Comparison of ENCODE assay signal across 20 cellular contexts in the genomic region with DNA sequence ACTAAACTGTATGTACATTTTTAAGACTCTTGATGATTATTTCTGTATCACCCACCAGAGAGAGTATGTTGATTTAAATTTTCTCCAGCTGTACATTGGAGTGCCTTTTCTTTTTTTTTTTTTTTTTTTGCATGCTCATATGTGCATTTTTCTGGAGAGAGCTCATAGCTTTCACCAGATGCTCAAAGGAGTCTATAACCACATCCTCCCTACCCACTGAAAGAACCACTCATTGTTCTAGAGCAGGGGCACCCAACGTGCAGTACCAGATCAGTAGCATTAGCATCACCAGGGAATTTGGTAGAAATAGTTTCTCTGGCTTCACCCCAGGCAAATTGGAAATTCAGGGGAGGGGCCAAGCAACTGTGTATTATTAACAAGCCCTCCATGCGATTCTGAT. TPM values are rescaled to one million over a fixed set of nuclear protein-coding genes. Genes with fewer than 3 reads are reported as not detected.
DNase-seq lines count a peak whose midpoint lies in the region; ATAC-seq and TF ChIP-seq lines count a peak whose summit lies in the region.
"Had no signal": no experiment of that assay in that cellular context is flagged by ENCODE, and none has a peak within 500 bp of the region (broad histone marks: within the 10 kb centered on the region; RNA-seq: fewer than 3 reads in every experiment).

No MANE protein-coding gene starts in this region.

- H3K56ac ChIP-seq in IMR-90 (ENCODE audit: extremely low read depth, insufficient read depth, low read length) = no peak overlapping the region

- H2BK20ac ChIP-seq in IMR-90 (ENCODE audit: low read depth, low read length) = no peak overlapping the region

- H4K20me1 ChIP-seq in DND-41 (ENCODE audit: insufficient read depth, low read length) = no peaks in the 10 kb centered on the region
- H4K20me1 ChIP-seq in IMR-90 (ENCODE audit: insufficient read depth, low read length) = no peaks in the 10 kb centered on the region

- intact Hi-C loops in IMR-90 (cut with micrococcal nuclease) = no loop called here
- intact Hi-C loops in ovary (cut with DNase I) = no loop called here
- intact Hi-C loops in esophagus muscularis mucosa (cut with DNase I) = no loop called here
- intact Hi-C loops in sigmoid colon (cut with DNase I) = loop anchor here (10.0 kb wide), 1 partner anchor 162 kb away; no protein-coding TSS in a partner anchor

- H3K9ac ChIP-seq in DND-41 (ENCODE audit: low read depth, low read length) = no peak overlapping the region
- H3K9ac ChIP-seq in IMR-90 (ENCODE audit: low read depth, low read length) = no peak overlapping the region

- H4K91ac ChIP-seq in IMR-90 (ENCODE audit: insufficient read depth, low read depth, low read length) = no peak overlapping the region

- peak; percentile 8 for DNase-seq in DND-41
- DNase-seq in IMR-90 = peak; percentile 89
- DNase-seq in astrocyte of the spinal cord (ENCODE audit: low read depth, low spot score) = peak; percentile 83
- DNase-seq in kidney epithelial cell (ENCODE audit: low read depth) = peak; percentile 29
- DNase-seq in ovary = no peak
- no peak for DNase-seq in esophagus muscularis mucosa (ENCODE audit: extremely low spot score)
- no peak for DNase-seq in sigmoid colon
- DNase-seq in ureter (ENCODE audit: low spot score) = no peak
- DNase-seq: activated naive CD4-positive, alpha-beta T cell; endodermal cell; heart right ventricle; KG1; left cardiac atrium; NCI-H1417 treated with DMSO at 0.1 percent for 48 hours; NCI-H345; pancreas; stimulated activated naive CD8-positive, alpha-beta T cell treated with anti-CD3 and anti-CD28 coated beads, Interleukin-15, Interleukin-2, amounts not matched to agents 100 U/mL and 50 U/mL, for 24 hours had no signal

- ATAC-seq in DND-41 (ENCODE audit: insufficient read depth, low read depth) = peak; percentile 64; the same call in 2 of the 3 replicates
- ATAC-seq in IMR-90 (ENCODE audit: low read depth) = peak; percentile 86
- ATAC-seq: heart right ventricle; left cardiac atrium; pancreas; stimulated activated naive CD8-positive, alpha-beta T cell treated with anti-CD3 and anti-CD28 coated beads, Interleukin-15, Interleukin-2, amounts not matched to agents 100 U/mL and 50 U/mL, for 24 hours had no signal

- no peak overlapping the region for H2BK15ac ChIP-seq in IMR-90 (ENCODE audit: low read depth, low read length)

- TF ChIP-seq EP300 in ovary (IDR thresholded peaks at IDR 0.05) = no peak
- no peak for TF ChIP-seq EP300 in esophagus muscularis mucosa (IDR thresholded peaks at IDR 0.05)
- no peak for TF ChIP-seq EP300 in sigmoid colon (IDR thresholded peaks at IDR 0.05)

- H3K18ac ChIP-seq in IMR-90 (ENCODE audit: low read depth, low read length) = no peak overlapping the region

- no peaks in the 10 kb centered on the region for H3K9me3 ChIP-seq in DND-41 (ENCODE audit: insufficient read depth, low read length, severe bottlenecking)
- no peaks in the 10 kb centered on the region for H3K9me3 ChIP-seq in IMR-90 (ENCODE audit: control insufficient read depth, insufficient read depth, low read length)
- H3K9me3 ChIP-seq in ovary = no peaks in the 10 kb centered on the region
- no peaks in the 10 kb centered on the region for H3K9me3 ChIP-seq in esophagus muscularis mucosa
- no peaks in the 10 kb centered on the region for H3K9me3 ChIP-seq in sigmoid colon
- H3K9me3 ChIP-seq: heart right ventricle, pancreas had no signal

- dilution Hi-C loops in IMR-90 (cut with HindIII; ENCODE audit: low sequenced_read_pairs, unreplicated experiment) = no loop called here

- H3K14ac ChIP-seq in IMR-90 (replicated peaks; ENCODE audit: low read depth, low read length) = no peak overlapping the region

- no TSS peak for BruUV-seq in IMR-90 (replicated peaks; lab: Mats Ljungman, UMichigan)

- no peak overlapping the region for H3K23ac ChIP-seq in IMR-90 (ENCODE audit: low read depth, low read length)

- no peaks in the 10 kb centered on the region for H3K9me1 ChIP-seq in IMR-90 (ENCODE audit: insufficient read depth, low read length)

- H3K36me3 ChIP-seq in DND-41 (ENCODE audit: insufficient read depth, low read length) = no peaks in the 10 kb centered on the region
- H3K36me3 ChIP-seq in IMR-90 (ENCODE audit: control insufficient read depth, insufficient read depth, low read length) = peaks cover 4% of the 10 kb centered on the region
- H3K36me3 ChIP-seq in kidney epithelial cell (ENCODE audit: control insufficient read depth, insufficient read depth, low read length) = no peaks in the 10 kb centered on the region
- no peaks in the 10 kb centered on the region for H3K36me3 ChIP-seq in ovary
- H3K36me3 ChIP-seq in esophagus muscularis mucosa = peaks cover 7 to 60% (median 31%) of the 10 kb centered on the region in 4 donors
- peaks cover 0 to 64% (median 20%) of the 10 kb centered on the region in 4 donors for H3K36me3 ChIP-seq in sigmoid colon

- no peak overlapping the region for H2AK9ac ChIP-seq in IMR-90 (replicated peaks; ENCODE audit: low read depth, low read length, poor library complexity)

- H3K27me3 ChIP-seq in DND-41 (ENCODE audit: insufficient read depth, low read length, poor library complexity) (peaks cover 4% of the 10 kb centered on the region), IMR-90 (ENCODE audit: control insufficient read depth, insufficient read depth, low read length) (no peaks in the 10 kb centered on the region), kidney epithelial cell (ENCODE audit: control insufficient read depth, insufficient read depth, low read length) (no peaks in the 10 kb centered on the region), ovary (no peaks in the 10 kb centered on the region), esophagus muscularis mucosa (no peaks in the 10 kb centered on the region), sigmoid colon (no peaks in the 10 kb centered on the region)
- H3K27me3 ChIP-seq: heart right ventricle, pancreas had no signal

- no CpG with 5 or more reads among the region's 2 CpGs for WGBS in IMR-90 (ENCODE audit: extremely low coverage in 2 of 2, insufficient read length in 1 of 2), 2 experiments
- 87 to 97% (median 91%) methylated on average over 2 of the region's 2 CpGs for WGBS in ovary, 3 donors
- WGBS in esophagus muscularis mucosa = 88% methylated on average over 2 of the region's 2 CpGs
- WGBS in sigmoid colon, 2 donors = 79 to 87% methylated on average over 2 of the region's 2 CpGs

- CTCF ChIA-PET in IMR-90 (lab: Yijun Ruan, JAX) = no interaction called here

- no peak overlapping the region for H2BK5ac ChIP-seq in IMR-90 (ENCODE audit: low read depth, low read length, poor library complexity, severe bottlenecking)

- no peak overlapping the region for H2AK5ac ChIP-seq in IMR-90 (ENCODE audit: low read depth, low read length)

- H2BK120ac ChIP-seq in IMR-90 (ENCODE audit: low read depth, low read length) = no peak overlapping the region

- H3K4me1 ChIP-seq in DND-41 (ENCODE audit: insufficient read depth, low read length) (no peaks in the 10 kb centered on the region), IMR-90 (ENCODE audit: control insufficient read depth, insufficient read depth, low read length) (peaks cover 2% of the 10 kb centered on the region; the same call in 1 of the 2 replicates), ovary (ENCODE audit: insufficient read depth) (no peaks in the 10 kb centered on the region), esophagus muscularis mucosa (no peaks in the 10 kb centered on the region), sigmoid colon (no peaks in the 10 kb centered on the region)
- H3K4me1 ChIP-seq: heart right ventricle, pancreas had no signal

- no peaks in the 10 kb centered on the region for H3K79me2 ChIP-seq in DND-41 (ENCODE audit: insufficient read depth, low read length)

- H3K27ac ChIP-seq in DND-41 (ENCODE audit: low read length) = no peak overlapping the region
- H3K27ac ChIP-seq in IMR-90 (ENCODE audit: insufficient read depth, low read length) = no peak overlapping the region
- H3K27ac ChIP-seq in ovary = no peak overlapping the region
- H3K27ac ChIP-seq in esophagus muscularis mucosa (replicated peaks in 1 of 4) = no peak overlapping the region
- no peak overlapping the region for H3K27ac ChIP-seq in sigmoid colon
- H3K27ac ChIP-seq: heart right ventricle, pancreas had no signal

- TF ChIP-seq RAD21 in IMR-90 (IDR thresholded peaks at IDR 0.05; ENCODE audit: low read length) = no peak

- POLR2A ChIA-PET in IMR-90 (lab: Charles Lee; ENCODE audit: unreplicated experiment) = no interaction called here

- TF ChIP-seq POLR2A in IMR-90 (IDR thresholded peaks at IDR 0.05; ENCODE audit: low read depth, low read length) (no peak), ovary (IDR thresholded peaks at IDR 0.05) (no peak), esophagus muscularis mucosa (IDR thresholded peaks at IDR 0.05; ENCODE audit: low read depth) (no peak), sigmoid colon (IDR thresholded peaks at IDR 0.05) (no peak)

- H2AFZ ChIP-seq in DND-41 (ENCODE audit: low read depth, low read length) (no peak overlapping the region), IMR-90 (replicated peaks; ENCODE audit: low read length, poor library complexity) (no peak overlapping the region)

- H3K4ac ChIP-seq in IMR-90 (ENCODE audit: low read depth, low read length) = no peak overlapping the region

- TF ChIP-seq CTCF in DND-41 (IDR thresholded peaks at IDR 0.05; ENCODE audit: borderline replicate concordance, extremely low read depth, low read length, poor library complexity, severe bottlenecking) = no peak
- no peak for TF ChIP-seq CTCF in IMR-90 (conservative IDR thresholded peaks at IDR 0.05; ENCODE audit: low read depth, low read length)
- no peak for TF ChIP-seq CTCF in astrocyte of the spinal cord (IDR thresholded peaks at IDR 0.05; ENCODE audit: low read depth, low read length)
- no peak for TF ChIP-seq CTCF in kidney epithelial cell (IDR thresholded peaks at IDR 0.05; ENCODE audit: insufficient read depth, low read length, poor library complexity, severe bottlenecking)
- no peak for TF ChIP-seq CTCF in ovary (IDR thresholded peaks at IDR 0.05)
- no peak for TF ChIP-seq CTCF in esophagus muscularis mucosa (IDR thresholded peaks at IDR 0.05)
- TF ChIP-seq CTCF in sigmoid colon (IDR thresholded peaks at IDR 0.05) = no peak

- H4K5ac ChIP-seq in IMR-90 (ENCODE audit: low read depth, low read length) = no peak overlapping the region

- in situ Hi-C loops in IMR-90 (cut with MboI; ENCODE audit: low sequenced_read_pairs) = no loop called here
- in situ Hi-C loops in astrocyte of the spinal cord (cut with HindIII; ENCODE audit: low sequenced_read_pairs) = no loop called here

- no peak overlapping the region for H4K8ac ChIP-seq in IMR-90 (ENCODE audit: low read depth in 2 of 2, low read length in 2 of 2)

- H3K4me3 ChIP-seq in DND-41 (ENCODE audit: low read depth in 1 of 2, low read length in 2 of 2) = no peak overlapping the region
- no peak overlapping the region for H3K4me3 ChIP-seq in IMR-90 (ENCODE audit: insufficient read depth, low read depth, low read length)
- no peak overlapping the region for H3K4me3 ChIP-seq in astrocyte of the spinal cord (ENCODE audit: low read depth, low read length)
- no peak overlapping the region for H3K4me3 ChIP-seq in kidney epithelial cell (ENCODE audit: low read depth, low read length)
- no peak overlapping the region for H3K4me3 ChIP-seq in ovary
- no peak overlapping the region for H3K4me3 ChIP-seq in esophagus muscularis mucosa
- no peak overlapping the region for H3K4me3 ChIP-seq in sigmoid colon
- H3K4me3 ChIP-seq: heart right ventricle, pancreas had no signal

- peaks cover 0 to 3% of the 10 kb centered on the region in 2 experiments; a peak in 1 of 4 replicates for H3K79me1 ChIP-seq in IMR-90 (ENCODE audit: low read depth in 1 of 2, low read length in 2 of 2)

- H3K4me2 ChIP-seq in DND-41 (ENCODE audit: insufficient read depth, low read length) (no peak overlapping the region), IMR-90 (ENCODE audit: low read depth, low read length) (no peak overlapping the region)

RNA-seq across cellular contexts. Expression of gene TMEM171, which starts 53.9 kb away (rescaled TPM):
- 3.0 and 3.3 TPM in 2 replicates for total RNA-seq in IMR-90 (2012; rRNA removed)
- 4.9 and 5.1 TPM in 2 replicates for polyA plus RNA-seq in IMR-90 (2012; rRNA removed)
- polyA plus RNA-seq in IMR-90 (2012; cell fraction: cytosol; rRNA removed) = 9.6 and 12.6 TPM in 2 replicates
- 3.5 and 4.1 TPM in 2 replicates for polyA plus RNA-seq in IMR-90 (2012; cell fraction: nucleus; rRNA removed; ENCODE audit: low replicate concordance)
- total RNA-seq in kidney epithelial cell = 2.9 and 3.0 TPM in 2 replicates
- not detected for total RNA-seq in ovary
- under 1 TPM; 0.10 to 0.42 TPM for polyA plus RNA-seq in ovary
- not detected for total RNA-seq in esophagus muscularis mucosa
- not detected for total RNA-seq in sigmoid colon
- 10 to 100 TPM; 21.7 to 49.9 (median 46.8) TPM for polyA plus RNA-seq in sigmoid colon
- 2.4 TPM for total RNA-seq in ureter
- total RNA-seq: activated CD8-positive, alpha-beta memory T cell treated with anti-CD3 and anti-CD28 coated beads for 36 hours; cardiac septum; heart right ventricle had no signal
- polyA plus RNA-seq: CD14-positive monocyte had no signal

Comparison
In these comparisons a context has a peak if more than half of its experiments do, and no peak if none do; other contexts are left out.
1. DNase-seq: peak in DND-41 (single experiment), IMR-90 (single experiment), astrocyte of the spinal cord (single experiment) and kidney epithelial cell (single experiment); none in ovary (0 of 5), esophagus muscularis mucosa (single experiment), sigmoid colon (single experiment) and ureter (single experiment).